29 cellular contexts compared by ENCODE assay signal in genomic region chr12:116996648-116997047, GRCh38.
"Had no signal": no experiment of that assay in that cellular context is flagged by ENCODE, and none has a peak within 500 bp of the region (broad histone marks: within the 10 kb centered on the region; RNA-seq: fewer than 3 reads in every experiment).

No MANE protein-coding gene starts in this region.

- H3K27me3 ChIP-seq: breast epithelium, esophagus squamous epithelium, foreskin keratinocyte, right lobe of liver had no signal

- H3K27ac ChIP-seq: breast epithelium, epithelial cell of prostate, esophagus squamous epithelium, foreskin keratinocyte, right lobe of liver, skin epidermis, thoracic aorta, WERI-Rb-1 had no signal

- H3K4me1 ChIP-seq: breast epithelium, esophagus squamous epithelium, foreskin keratinocyte had no signal

- H3K9me3 ChIP-seq: breast epithelium, esophagus squamous epithelium, mucosa of descending colon, right lobe of liver, thoracic aorta had no signal

- H3K4me3 ChIP-seq: breast epithelium, esophagus squamous epithelium, lung, mucosa of descending colon, right lobe of liver, skin epidermis, thoracic aorta had no signal

- H3K36me3 ChIP-seq: breast epithelium, right lobe of liver, thoracic aorta, WERI-Rb-1 had no signal

- ATAC-seq: activated CD4-positive, CD25-positive, alpha-beta regulatory T cell treated with anti-CD3 and anti-CD28 coated beads, Interleukin-2, amount 50 U/mL, for 24 hours; foreskin keratinocyte; left lobe of liver; mucosa of descending colon; natural killer cell treated with Interleukin-12 subunit alpha and Interleukin-12 subunit beta and Interleukin-15 and Interleukin-18, amount 100 ng/mL, for 72 hours; right lobe of liver; stimulated activated naive CD8-positive, alpha-beta T cell treated with anti-CD3 and anti-CD28 coated beads, Interleukin-15, Interleukin-2, amounts not matched to agents 100 U/mL and 50 U/mL, for 24 hours; T-helper 17 cell had no signal

- DNase-seq: activated CD4-positive, alpha-beta T cell treated with anti-CD3 and anti-CD28 coated beads for 48 hours; activated CD4-positive, alpha-beta T cell treated with anti-CD3 and anti-CD28 coated beads, Interleukin-2, amount 50 U/mL, for 48 hours; activated CD8-positive, alpha-beta memory T cell treated with anti-CD3 and anti-CD28 coated beads for 24 hours; activated effector memory CD4-positive, alpha-beta T cell treated with anti-CD3 and anti-CD28 coated beads, Interleukin-2, amount 50 U/mL, for 16 hours; activated naive CD4-positive, alpha-beta T cell treated with anti-CD3 and anti-CD28 coated beads for 36 hours; activated naive CD8-positive, alpha-beta T cell treated with anti-CD3 and anti-CD28 coated beads, Interleukin-2, amount 10 ng/mL, durations not matched to agents 7 days and 5 days; amniotic stem cell; dermis blood vessel endothelial cell; effector CD8-positive, alpha-beta T cell; esophagus squamous epithelium; foreskin keratinocyte; kidney glomerular epithelial cell; mucosa of descending colon; right lobe of liver; stimulated activated CD4-positive, alpha-beta T cell treated with anti-CD3 and anti-CD28 coated beads, Interleukin-12 subunit alpha, Interleukin-12 subunit beta, amount 100 ng/mL, for 4 hours; stimulated activated CD4-positive, alpha-beta T cell treated with anti-CD3 and anti-CD28 coated beads, Interleukin-4, amount 100 ng/mL, for 1 hour; stimulated activated naive CD8-positive, alpha-beta T cell treated with anti-CD3 and anti-CD28 coated beads, Interleukin-15, Interleukin-2, amounts not matched to agents 100 U/mL and 50 U/mL, for 24 hours; T-helper 17 cell; T1000; trophoblast cell; WERI-Rb-1 had no signal
